ENCODE assay signal across 1 cellular context in genomic region chr1:201528631-201529260, GRCh38.
TF ChIP-seq lines count a peak whose summit lies in the region.

No MANE protein-coding gene starts in this region.

TF ChIP-seq in A549, 52 proteins besides CTCF, POLR2A, EP300 and RAD21 (continued from another document):
- TF ChIP-seq ATOH8 (CRISPR knock-in tag; IDR thresholded peaks at IDR 0.05; ENCODE audit: low read depth), result no peak
- TF ChIP-seq PHF8 (IDR thresholded peaks at IDR 0.05; ENCODE audit: borderline replicate concordance, low read depth), result no peak
- no peak for TF ChIP-seq FOXS1 (CRISPR knock-in tag; IDR thresholded peaks at IDR 0.05)
- no peak for TF ChIP-seq KDM1A (IDR thresholded peaks at IDR 0.05; ENCODE audit: low read depth)
- TF ChIP-seq E2F6 (IDR thresholded peaks at IDR 0.05; ENCODE audit: borderline replicate concordance, low read depth), result no peak
- TF ChIP-seq JUNB (IDR thresholded peaks at IDR 0.05), result no peak
- TF ChIP-seq RCOR1 (IDR thresholded peaks at IDR 0.05; ENCODE audit: low read depth, low read length), result no peak
- no peak for TF ChIP-seq HOXB13 (CRISPR knock-in tag; IDR thresholded peaks at IDR 0.05; ENCODE audit: low read depth)
